In the genomic region with DNA sequence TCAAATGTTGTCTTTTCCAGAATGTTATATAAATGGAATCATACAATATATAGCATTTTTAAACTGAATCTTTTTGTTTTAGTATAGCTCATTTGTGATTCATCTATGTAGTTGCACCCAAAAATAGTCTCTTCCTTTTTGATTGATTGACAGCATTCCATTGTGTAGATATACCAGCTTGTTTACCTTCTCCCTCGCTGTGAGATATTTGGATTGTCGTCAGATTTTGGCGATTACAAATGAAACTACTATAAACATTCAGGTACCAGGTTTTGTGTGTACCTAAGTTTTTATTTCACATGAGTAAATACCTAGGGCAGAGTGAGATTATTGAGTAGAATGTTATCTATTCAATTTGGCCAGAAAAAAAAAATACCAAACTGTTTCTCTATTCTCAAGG, we compare ENCODE assay signal across 19 cellular contexts.
"Had no signal": no experiment of that assay in that cellular context is flagged by ENCODE, and none has a peak within 500 bp of the region (broad histone marks: within the 10 kb centered on the region; RNA-seq: fewer than 3 reads in every experiment).

No MANE protein-coding gene starts in this region.

- H3K9me3 ChIP-seq: colonic mucosa, esophagus muscularis mucosa, gastroesophageal sphincter, left lung, lower lobe of right lung had no signal

- DNase-seq: colonic mucosa; cortex of kidney; effector CD4-positive, alpha-beta T cell; effector memory CD4-positive, alpha-beta T cell; foreskin keratinocyte; glutamatergic neuron; head of caudate nucleus; heart right ventricle; hippocampal formation; left cardiac atrium; left lung; left ventricle myocardium superior; lower lobe of right lung; mesendoderm; midbrain; naive thymus-derived CD4-positive, alpha-beta T cell; natural killer cell had no signal

- H3K4me3 ChIP-seq: colonic mucosa, esophagus muscularis mucosa, gastroesophageal sphincter, heart right ventricle, left lung, lower lobe of right lung had no signal

- H3K4me1 ChIP-seq: colonic mucosa, esophagus muscularis mucosa, foreskin keratinocyte, gastroesophageal sphincter, heart right ventricle, left lung, lower lobe of right lung had no signal

- H3K27ac ChIP-seq: colonic mucosa, esophagus muscularis mucosa, foreskin keratinocyte, gastroesophageal sphincter, heart right ventricle, left lung, lower lobe of right lung had no signal

- H3K27me3 ChIP-seq: colonic mucosa, esophagus muscularis mucosa, foreskin keratinocyte, gastroesophageal sphincter, heart right ventricle, left lung had no signal

- ATAC-seq: foreskin keratinocyte; gastroesophageal sphincter; heart right ventricle; left cardiac atrium; left lung; left ventricle myocardium superior; lower lobe of right lung; naive thymus-derived CD4-positive, alpha-beta T cell; natural killer cell had no signal

- H3K36me3 ChIP-seq: colonic mucosa, esophagus muscularis mucosa, gastroesophageal sphincter, heart right ventricle, left lung, lower lobe of right lung had no signal
